In genomic region chr3:3038201-3038991, GRCh38 we compare ENCODE assay signal across 1 cellular context.
TF ChIP-seq lines count a peak whose summit lies in the region.

No MANE protein-coding gene starts in this region.

TF ChIP-seq in IMR-90, 13 proteins besides CTCF, POLR2A, EP300 and RAD21 (continued from another document):
- no peak for TF ChIP-seq BHLHE40 (IDR thresholded peaks at IDR 0.05; ENCODE audit: low read depth, low read length)
- no peak for TF ChIP-seq CHD1 (IDR thresholded peaks at IDR 0.05; ENCODE audit: low read depth, low read length)
- no peak for TF ChIP-seq RCOR1 (IDR thresholded peaks at IDR 0.05; ENCODE audit: insufficient replicate concordance, low read length)
- TF ChIP-seq NFE2L2 (IDR thresholded peaks at IDR 0.05; ENCODE audit: low read depth, low read length): no peak
- TF ChIP-seq CEBPB (IDR thresholded peaks at IDR 0.05; ENCODE audit: low read depth, low read length): no peak
- no peak for TF ChIP-seq FOS (IDR thresholded peaks at IDR 0.05; ENCODE audit: low read depth, low read length)
- no peak for TF ChIP-seq MAZ (IDR thresholded peaks at IDR 0.05; ENCODE audit: borderline replicate concordance, low read depth, low read length)
- TF ChIP-seq SMC3 (IDR thresholded peaks at IDR 0.05; ENCODE audit: low read depth, low read length): no peak
- TF ChIP-seq MXI1 (IDR thresholded peaks at IDR 0.05; ENCODE audit: borderline replicate concordance, low read depth, low read length): no peak
- TF ChIP-seq, protein P1, sequence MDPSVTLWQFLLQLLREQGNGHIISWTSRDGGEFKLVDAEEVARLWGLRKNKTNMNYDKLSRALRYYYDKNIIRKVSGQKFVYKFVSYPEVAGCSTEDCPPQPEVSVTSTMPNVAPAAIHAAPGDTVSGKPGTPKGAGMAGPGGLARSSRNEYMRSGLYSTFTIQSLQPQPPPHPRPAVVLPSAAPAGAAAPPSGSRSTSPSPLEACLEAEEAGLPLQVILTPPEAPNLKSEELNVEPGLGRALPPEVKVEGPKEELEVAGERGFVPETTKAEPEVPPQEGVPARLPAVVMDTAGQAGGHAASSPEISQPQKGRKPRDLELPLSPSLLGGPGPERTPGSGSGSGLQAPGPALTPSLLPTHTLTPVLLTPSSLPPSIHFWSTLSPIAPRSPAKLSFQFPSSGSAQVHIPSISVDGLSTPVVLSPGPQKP (IDR thresholded peaks at IDR 0.05; ENCODE audit: borderline replicate concordance, low read depth, low read length): no peak
